Comparison of ENCODE assay signal across 10 cellular contexts in the genomic region with DNA sequence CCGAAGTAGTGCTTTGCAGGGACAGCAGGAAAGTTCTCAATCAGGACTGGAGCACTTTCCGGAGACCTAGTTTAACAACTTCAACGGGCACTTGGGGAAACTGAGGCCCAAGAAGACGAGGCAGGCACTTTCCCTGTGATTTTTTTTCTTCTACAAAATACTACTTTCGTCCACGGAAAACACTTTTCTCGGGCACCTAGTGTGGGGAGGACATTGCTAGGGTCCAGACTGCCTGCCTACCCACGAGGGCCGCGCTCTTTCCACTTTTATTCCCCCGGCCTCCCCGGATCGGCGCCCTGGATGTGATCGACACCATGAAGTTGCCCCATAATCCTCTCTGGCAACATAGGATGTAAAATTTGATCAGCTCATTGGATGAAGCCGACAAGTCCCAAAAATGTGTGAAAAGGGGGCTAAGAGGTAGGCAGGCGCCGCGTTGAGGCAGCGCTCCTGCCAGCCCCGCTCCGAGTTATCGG.
DNase-seq lines count a peak whose midpoint lies in the region; ATAC-seq, FAIRE-seq and TF ChIP-seq lines count a peak whose summit lies in the region.
"Had no signal": no experiment of that assay in that cellular context is flagged by ENCODE, and none has a peak within 500 bp of the region (broad histone marks: within the 10 kb centered on the region; RNA-seq: fewer than 3 reads in every experiment).

No MANE protein-coding gene starts in this region.

- H3K36me3 ChIP-seq in ES-I3 (ENCODE audit: insufficient read depth, low read length) (no peaks in the 10 kb centered on the region), H1 (ENCODE audit: control insufficient read depth in 2 of 4, insufficient read depth in 4 of 4, low read length in 3 of 4) (no peaks in the 10 kb centered on the region), parathyroid adenoma (ENCODE audit: control insufficient read depth, insufficient read depth, low read length) (no peaks in the 10 kb centered on the region)
- H3K36me3 ChIP-seq: adrenal gland, left lung had no signal

- no peak for DNase-seq in H1 (ENCODE audit: low read depth in 1 of 2, low spot score in 2 of 2)
- DNase-seq in NCI-H128 (lab: John Stamatoyannopoulos, UW; ENCODE audit: unreplicated experiment): no peak
- no peak for DNase-seq in cerebellum (ENCODE audit: low spot score)
- no peak for DNase-seq in stimulated activated naive CD8-positive, alpha-beta T cell treated with anti-CD3 and anti-CD28 coated beads, Interleukin-15, amount 100 ng/mL, for 72 hours

- H3K79me2 ChIP-seq in H1 (ENCODE audit: control insufficient read depth in 1 of 2, insufficient read depth in 2 of 2, low read length in 2 of 2) (no peaks in the 10 kb centered on the region), parathyroid adenoma (no peaks in the 10 kb centered on the region)

- H3K4me2 ChIP-seq in H1 (ENCODE audit: insufficient read depth in 1 of 2, low read depth in 2 of 2, low read length in 2 of 2) (peak overlapping the region; percentile 62 to 68), parathyroid adenoma (ENCODE audit: low read length) (peak overlapping the region; percentile 61)

- H3K14ac ChIP-seq in H1 (ENCODE audit: insufficient read length): no peak overlapping the region

- no peak overlapping the region for H2AK5ac ChIP-seq in H1 (ENCODE audit: low read depth, low read length)

- TF ChIP-seq POLR2A in H1 (IDR thresholded peaks at IDR 0.05; ENCODE audit: control extremely low read depth in 1 of 2, low read depth in 2 of 2, low read length in 2 of 2): no peak

- peak overlapping the region; percentile 33 to 58 (median 41); a peak in 7 of 8 replicates for H3K4me3 ChIP-seq in H1 (ENCODE audit: extremely low read depth in 1 of 4, insufficient read depth in 2 of 4, low read depth in 3 of 4, low read length in 4 of 4)
- H3K4me3 ChIP-seq in parathyroid adenoma (ENCODE audit: low read depth, low read length): peak overlapping the region; percentile 31

- no peak overlapping the region for H3K56ac ChIP-seq in H1 (replicated peaks; ENCODE audit: insufficient read length, low read depth, low read length)

- H2BK120ac ChIP-seq in H1 (replicated peaks; ENCODE audit: low read depth, low read length): no peak overlapping the region

- H2BK5ac ChIP-seq in H1 (ENCODE audit: low read depth, low read length): no peak overlapping the region

- H4K8ac ChIP-seq in H1 (ENCODE audit: extremely low read depth, insufficient read depth, low read length): no peak overlapping the region

- WGBS in H1 (ENCODE audit: extremely low coverage in 1 of 2, insufficient coverage in 1 of 2, insufficient read length in 1 of 2, insufficient replicate concordance in 2 of 2, low coverage in 1 of 2, low lambda C conversion rate in 2 of 2, missing lambda C conversion rate in 1 of 2), 2 experiments: 25% methylated on average over 14 of the region's 23 CpGs; no CpG with 5 or more reads in 1 of the 2 experiments

- no peak overlapping the region for H3K4ac ChIP-seq in H1 (replicated peaks; ENCODE audit: insufficient read length, low read depth, low read length)

- ATAC-seq in HG03103 (IDR thresholded peaks at IDR 0.05; ENCODE audit: low read depth, unreplicated experiment) (peak; percentile 27), GM18873 (IDR thresholded peaks at IDR 0.05; ENCODE audit: low FRiP score, unreplicated experiment) (no peak)
- no peak for ATAC-seq in stimulated activated naive CD8-positive, alpha-beta T cell treated with anti-CD3 and anti-CD28 coated beads, Interleukin-15, amount 100 ng/mL, for 72 hours

- H3K27me3 ChIP-seq in H1 (replicated peaks in 1 of 4; ENCODE audit: control insufficient read depth in 3 of 4, extremely low read depth in 1 of 4, insufficient read depth in 3 of 4, low read length in 3 of 4) (peaks cover 0 to 6% (median 1%) of the 10 kb centered on the region in 4 experiments; a peak in 1 of 7 replicates), parathyroid adenoma (ENCODE audit: control insufficient read depth, insufficient read depth, low read length) (no peaks in the 10 kb centered on the region)

- H3K4me1 Mint-ChIP-seq in stimulated activated naive CD8-positive, alpha-beta T cell treated with anti-CD3 and anti-CD28 coated beads, Interleukin-15, amount 100 ng/mL, for 72 hours: no peaks in the 10 kb centered on the region

- peak overlapping the region in 1 of 2 donors; percentile 44 for H3K4me3 Mint-ChIP-seq in stimulated activated naive CD8-positive, alpha-beta T cell treated with anti-CD3 and anti-CD28 coated beads, Interleukin-15, amount 100 ng/mL, for 72 hours

- H4K5ac ChIP-seq in H1 (ENCODE audit: insufficient read length, low read depth, low read length): no peak overlapping the region

- no peak overlapping the region for H3K27ac ChIP-seq in H1 (ENCODE audit: low read depth, low read length)
- H3K27ac ChIP-seq in parathyroid adenoma: no peak overlapping the region
- H3K27ac ChIP-seq: left lung had no signal

- FAIRE-seq in H1 (lab: Jason Lieb, UNC): no peak

- H3K23ac ChIP-seq in H1 (ENCODE audit: insufficient read length): no peak overlapping the region

- no peak overlapping the region for H3K27ac Mint-ChIP-seq in stimulated activated naive CD8-positive, alpha-beta T cell treated with anti-CD3 and anti-CD28 coated beads, Interleukin-15, amount 100 ng/mL, for 72 hours

- no peak overlapping the region for H2BK20ac ChIP-seq in H1 (ENCODE audit: low read length)

- H2BK15ac ChIP-seq in H1 (ENCODE audit: low read length): no peak overlapping the region

- H2BK12ac ChIP-seq in H1 (ENCODE audit: low read depth, low read length): no peak overlapping the region

- H3K9ac ChIP-seq in ES-I3 (ENCODE audit: low read depth, low read length) (peak overlapping the region; percentile 50; the same call in 1 of the 2 replicates), H1 (replicated peaks in 1 of 4; ENCODE audit: extremely low read depth in 1 of 4, low read depth in 3 of 4, low read length in 3 of 4) (no peak overlapping the region), parathyroid adenoma (no peak overlapping the region)

- H4K20me1 ChIP-seq in H1 (replicated peaks in 1 of 2; ENCODE audit: control insufficient read depth in 1 of 2, insufficient read depth in 2 of 2, low read length in 2 of 2): no peaks in the 10 kb centered on the region

- TF ChIP-seq RAD21 in H1 (IDR thresholded peaks at IDR 0.05 in 1 of 2, conservative IDR thresholded peaks at IDR 0.05 in 1 of 2; ENCODE audit: low read depth in 2 of 2, low read length in 2 of 2): no peak

- CTCF ChIA-PET in H1 (lab: Charles Lee; ENCODE audit: partially characterized antibody): interaction anchor here (0.6 to 1.5 kb wide), 4 partner anchors 40 to 555 kb away, joined by 3 to 4 read pairs (median 3); no protein-coding TSS in a partner anchor

- TF ChIP-seq CTCF in H1 (IDR thresholded peaks at IDR 0.05; ENCODE audit: control extremely low read depth in 1 of 3, insufficient read depth in 1 of 3, low read depth in 1 of 3, low read length in 3 of 3) (no peak), parathyroid adenoma (IDR thresholded peaks at IDR 0.05) (no peak)

- H3K79me1 ChIP-seq in H1 (ENCODE audit: low read depth, low read length): no peaks in the 10 kb centered on the region

- H3K23me2 ChIP-seq in H1 (ENCODE audit: low read depth, low read length): peaks cover 6% of the 10 kb centered on the region; the same call in 1 of the 2 replicates

- H2AFZ ChIP-seq in H1 (ENCODE audit: low read length) (0 out of 2 replicates have a peak overlapping the region, but pooled peaks have one; percentile 32), parathyroid adenoma (peak overlapping the region; percentile 70)

- no peak overlapping the region for H4K91ac ChIP-seq in H1 (replicated peaks; ENCODE audit: insufficient read length, low read length)

- no peaks in the 10 kb centered on the region for H3K9me3 Mint-ChIP-seq in stimulated activated naive CD8-positive, alpha-beta T cell treated with anti-CD3 and anti-CD28 coated beads, Interleukin-15, amount 100 ng/mL, for 72 hours

- TF ChIP-seq EP300 in H1 (IDR thresholded peaks at IDR 0.05; ENCODE audit: borderline replicate concordance in 1 of 2, low read depth in 2 of 2, low read length in 2 of 2): no peak

- H3K18ac ChIP-seq in H1 (ENCODE audit: extremely low read depth, low read length): no peak overlapping the region

- peaks cover 8% of the 10 kb centered on the region for H3K27me3 Mint-ChIP-seq in stimulated activated naive CD8-positive, alpha-beta T cell treated with anti-CD3 and anti-CD28 coated beads, Interleukin-15, amount 100 ng/mL, for 72 hours

- H3K4me1 ChIP-seq in ES-I3 (ENCODE audit: insufficient read depth, low read length) (peaks cover 15% of the 10 kb centered on the region; the same call in 1 of the 2 replicates), H1 (replicated peaks in 1 of 4; ENCODE audit: control insufficient read depth in 3 of 4, insufficient read depth in 4 of 4, low read length in 3 of 4) (peaks cover 0 to 18% (median 3%) of the 10 kb centered on the region in 4 experiments; a peak in 3 of 7 replicates), parathyroid adenoma (no peaks in the 10 kb centered on the region)
- H3K4me1 ChIP-seq: adrenal gland, left lung had no signal

- no peaks in the 10 kb centered on the region for H3K9me3 ChIP-seq in ES-I3 (ENCODE audit: control insufficient read depth, insufficient read depth, low read length)
- no peaks in the 10 kb centered on the region for H3K9me3 ChIP-seq in H1 (ENCODE audit: insufficient read depth in 2 of 2, low read depth in 1 of 2, low read length in 1 of 2)
- H3K9me3 ChIP-seq in parathyroid adenoma (ENCODE audit: control insufficient read depth, low read length): no peaks in the 10 kb centered on the region
- H3K9me3 ChIP-seq: adrenal gland, left lung had no signal

- POLR2A ChIA-PET in H1 (lab: Charles Lee; ENCODE audit: partially characterized antibody): no interaction called here

TF ChIP-seq in H1, 55 proteins besides CTCF, POLR2A, EP300 and RAD21 (continues in another document):
- TF ChIP-seq RFX5 (IDR thresholded peaks at IDR 0.05; ENCODE audit: borderline replicate concordance, low read depth, low read length) (no peak), GABPA (IDR thresholded peaks at IDR 0.05; ENCODE audit: borderline replicate concordance, insufficient read depth, low read length) (no peak), EZH2 (IDR thresholded peaks at IDR 0.05; ENCODE audit: low read depth, low read length, severe bottlenecking) (no peak), YY1 (IDR thresholded peaks at IDR 0.05; ENCODE audit: low read depth, low read length) (no peak), ZNF274 (IDR thresholded peaks at IDR 0.05; ENCODE audit: borderline replicate concordance, extremely low read depth, low read length) (no peak), BACH1 (IDR thresholded peaks at IDR 0.05; ENCODE audit: low read length) (no peak), ASH2L (IDR thresholded peaks at IDR 0.05; ENCODE audit: low read length) (no peak), SIN3A (conservative IDR thresholded peaks at IDR 0.05 in 1 of 2, IDR thresholded peaks at IDR 0.05 in 1 of 2; ENCODE audit: low read depth in 1 of 2, low read length in 2 of 2) (no peak), PHF8 (conservative IDR thresholded peaks at IDR 0.05; ENCODE audit: low read depth, low read length) (no peak), NRF1 (IDR thresholded peaks at IDR 0.05; ENCODE audit: low read depth, low read length) (no peak), BCL11A (IDR thresholded peaks at IDR 0.05; ENCODE audit: low read depth in 2 of 2, low read length in 2 of 2) (no peak)
